In the genomic region with DNA sequence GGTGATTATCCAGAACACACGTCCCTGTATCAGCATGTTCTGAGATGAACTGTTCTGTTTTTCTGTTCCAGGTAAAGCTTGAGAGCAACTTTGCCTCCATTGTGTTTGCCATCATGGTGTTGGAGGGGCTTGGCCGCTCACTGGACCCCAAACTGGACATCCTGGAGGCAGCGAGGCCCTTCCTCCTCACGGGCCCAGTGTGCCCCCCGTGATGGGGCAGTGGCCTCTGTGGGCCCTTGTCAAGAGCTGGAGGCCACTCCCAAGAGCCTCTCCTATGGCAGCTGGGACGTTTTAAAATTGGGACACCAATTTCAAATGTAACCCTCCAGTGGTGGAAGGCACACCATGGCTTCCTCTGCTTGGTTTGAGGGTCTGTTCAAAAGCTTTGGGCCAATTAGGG, we compare ENCODE assay signal across 24 cellular contexts. TPM values are rescaled to one million over a fixed set of nuclear protein-coding genes. Genes with fewer than 3 reads are reported as not detected.
DNase-seq lines count a peak whose midpoint lies in the region; ATAC-seq and TF ChIP-seq lines count a peak whose summit lies in the region.
"Had no signal": no experiment of that assay in that cellular context is flagged by ENCODE, and none has a peak within 500 bp of the region (broad histone marks: within the 10 kb centered on the region; RNA-seq: fewer than 3 reads in every experiment).

No MANE protein-coding gene starts in this region.

- intact Hi-C loops in CD4-positive, alpha-beta memory T cell (cut with micrococcal nuclease): loop anchor here (10.0 kb wide), 1 partner anchor 1040 kb away; a partner anchor contains a TSS

- peaks cover 28% of the 10 kb centered on the region for H3K4me1 ChIP-seq in CD4-positive, alpha-beta memory T cell (ENCODE audit: insufficient read depth, low read length)

- no peaks in the 10 kb centered on the region for H3K27me3 Mint-ChIP-seq in CD4-positive, alpha-beta memory T cell
- H3K27me3 Mint-ChIP-seq in central memory CD8-positive, alpha-beta T cell: no peaks in the 10 kb centered on the region
- no peaks in the 10 kb centered on the region for H3K27me3 Mint-ChIP-seq in neural crest cell (ENCODE audit: low read depth)

- no peak overlapping the region for H3K4me3 ChIP-seq in CD4-positive, alpha-beta memory T cell (ENCODE audit: low read length in 2 of 2)
- H3K4me3 ChIP-seq: GM12878, GM23338, HAP-1 had no signal

- H3K27ac Mint-ChIP-seq in CD4-positive, alpha-beta memory T cell: peak overlapping the region in 5 of 7 donors; percentile 54 to 98 (median 82)
- H3K27ac Mint-ChIP-seq in central memory CD8-positive, alpha-beta T cell (ENCODE audit: low read depth): peak overlapping the region; percentile 53
- no peak overlapping the region for H3K27ac Mint-ChIP-seq in neural crest cell (ENCODE audit: unreplicated experiment)
- H3K27ac Mint-ChIP-seq: GM23338 had no signal

- H3K36me3 Mint-ChIP-seq in CD4-positive, alpha-beta memory T cell: peaks cover 8 to 31% of the 10 kb centered on the region in 2 donors
- peaks cover 12% of the 10 kb centered on the region for H3K36me3 Mint-ChIP-seq in central memory CD8-positive, alpha-beta T cell (ENCODE audit: insufficient read depth)
- H3K36me3 Mint-ChIP-seq in neural crest cell (ENCODE audit: low read depth): no peaks in the 10 kb centered on the region

- no peak for TF ChIP-seq CTCF in neural crest cell (conservative IDR thresholded peaks at IDR 0.05)

- POLR2A ChIA-PET in CD4-positive, alpha-beta memory T cell (lab: Charles Lee; ENCODE audit: partially characterized antibody): interaction anchor here (1.5 to 6.8 kb wide), 2 partner anchors 21 to 320 kb away, joined by 5 to 57 read pairs; a partner anchor contains a TSS

- no peaks in the 10 kb centered on the region for H3K27me3 ChIP-seq in CD4-positive, alpha-beta memory T cell (ENCODE audit: insufficient read depth, low read length)

- peaks cover 16 to 37% (median 29%) of the 10 kb centered on the region in 4 donors for H3K4me1 Mint-ChIP-seq in CD4-positive, alpha-beta memory T cell
- H3K4me1 Mint-ChIP-seq in central memory CD8-positive, alpha-beta T cell: peaks cover 27% of the 10 kb centered on the region
- peaks cover 36% of the 10 kb centered on the region for H3K4me1 Mint-ChIP-seq in neural crest cell

- CTCF ChIA-PET in CD4-positive, alpha-beta memory T cell (lab: Charles Lee; ENCODE audit: partially characterized antibody): interaction anchor here (2.3 kb wide), 1 partner anchor 320 kb away, joined by 7 read pairs; a partner anchor contains a TSS

- no peak for ATAC-seq in central memory CD8-positive, alpha-beta T cell (replicated peaks; ENCODE audit: extremely low read depth, poor library complexity, severe bottlenecking)
- ATAC-seq in GM19463 (IDR thresholded peaks at IDR 0.05; ENCODE audit: unreplicated experiment): no peak
- ATAC-seq in GM21526 (IDR thresholded peaks at IDR 0.05; ENCODE audit: low FRiP score, unreplicated experiment): no peak
- ATAC-seq: GM12878, GM23338 had no signal

- H3K9me3 Mint-ChIP-seq in CD4-positive, alpha-beta memory T cell: no peaks in the 10 kb centered on the region
- H3K9me3 Mint-ChIP-seq in central memory CD8-positive, alpha-beta T cell: no peaks in the 10 kb centered on the region
- no peaks in the 10 kb centered on the region for H3K9me3 Mint-ChIP-seq in neural crest cell
- H3K9me3 Mint-ChIP-seq: GM23338 had no signal

- peak; percentile 36 for DNase-seq in activated effector memory CD4-positive, alpha-beta T cell treated with anti-CD3 and anti-CD28 coated beads, Interleukin-2, amount 50 U/mL, for 16 hours
- DNase-seq in activated effector memory CD4-positive, alpha-beta T cell treated with Interleukin-2 at 50 U/mL for 16 hours: no peak
- no peak for DNase-seq in CD4-positive, alpha-beta memory T cell
- DNase-seq in central memory CD8-positive, alpha-beta T cell (ENCODE audit: low spot score in 2 of 2): no peak
- DNase-seq in neural crest cell (ENCODE audit: low read depth, low spot score) (no peak), NCI-H2196 treated with DMSO at 0.1 percent for 48 hours (lab: John Stamatoyannopoulos, UW; ENCODE audit: unreplicated experiment) (no peak)
- DNase-seq: COR-L47; DMS79 treated with DMSO at 0.1 percent for 48 hours; Karpas-422; MV-4-11; NCI-H1105 treated with DMSO at 0.1 percent for 48 hours; NCI-H2029 treated with DMSO at 0.1 percent for 48 hours; NCI-H345; NCI-H524; NCI-H774; NK-92 treated with Interleukin-12 subunit alpha and Interleukin-12 subunit beta, amount 100 ng/mL, for 24 hours; SIG-M5 had no signal

- no peaks in the 10 kb centered on the region for H3K9me3 ChIP-seq in CD4-positive, alpha-beta memory T cell (ENCODE audit: control insufficient read depth in 1 of 2, low read length in 2 of 2)
- H3K9me3 ChIP-seq: HAP-1 had no signal

- peak overlapping the region in 1 of 8 donors; percentile 17 for H3K4me3 Mint-ChIP-seq in CD4-positive, alpha-beta memory T cell
- H3K4me3 Mint-ChIP-seq in central memory CD8-positive, alpha-beta T cell: no peak overlapping the region
- peak overlapping the region; percentile 72 for H3K4me3 Mint-ChIP-seq in neural crest cell
- H3K4me3 Mint-ChIP-seq: GM23338 had no signal

- H3K27ac ChIP-seq in CD4-positive, alpha-beta memory T cell (ENCODE audit: low read depth, low read length): no peak overlapping the region
- H3K27ac ChIP-seq: C4-2B, RWPE1 had no signal

- H3K36me3 ChIP-seq in CD4-positive, alpha-beta memory T cell (ENCODE audit: insufficient read depth, low read length): peaks cover 3% of the 10 kb centered on the region

RNA-seq across cellular contexts. Expression of a gene that starts 1.9 kb away (rescaled TPM):
- 10 to 100 TPM; 94.4 to 98.6 TPM for total RNA-seq in CD4-positive, alpha-beta memory T cell
- 100 to 1,000 TPM; 410 to 639 TPM for polyA plus RNA-seq in CD4-positive, alpha-beta memory T cell
- total RNA-seq in neural crest cell: 190 and 195 TPM in 2 replicates

RNA-seq across cellular contexts. Expression of a gene that starts 21.8 kb away (rescaled TPM):
- 10 to 100 TPM; 18.6 to 19.2 TPM for total RNA-seq in CD4-positive, alpha-beta memory T cell
- 10 to 100 TPM; 24.9 to 36.0 TPM for polyA plus RNA-seq in CD4-positive, alpha-beta memory T cell
- 14.2 and 14.9 TPM in 2 replicates for total RNA-seq in neural crest cell

RNA-seq across cellular contexts. Expression of a gene that starts 54.0 kb away (rescaled TPM):
- not detected for total RNA-seq in CD4-positive, alpha-beta memory T cell
- polyA plus RNA-seq in CD4-positive, alpha-beta memory T cell: not detected
- total RNA-seq in neural crest cell: 29.8 and 33.7 TPM in 2 replicates
- total RNA-seq: GM12878 had no signal

Comparison
In these comparisons a context has a peak if more than half of its experiments do, and no peak if none do; other contexts are left out.
1. RNA of a gene that starts 54.0 kb away (total RNA-seq): 29.8 to 33.7 TPM in neural crest cell; not detected in CD4-positive, alpha-beta memory T cell; every median in the first group is over 10 times any median in the second.